ENCODE assay signal across 1 cellular context in genomic region chr16:66750279-66751134, GRCh38.
TF ChIP-seq lines count a peak whose summit lies in the region.

No MANE protein-coding gene starts in this region.

TF ChIP-seq in SK-N-SH, 30 proteins besides CTCF, POLR2A, EP300 and RAD21 (continued from another document):
- TF ChIP-seq IRF3 (IDR thresholded peaks at IDR 0.05; ENCODE audit: low read depth, low read length) (no peak), EZH2phosphoT487 (IDR thresholded peaks at IDR 0.05; ENCODE audit: borderline replicate concordance, low read depth) (no peak), TEAD4 (IDR thresholded peaks at IDR 0.05; ENCODE audit: borderline replicate concordance, insufficient read depth) (no peak), RXRA (IDR thresholded peaks at IDR 0.05; ENCODE audit: borderline replicate concordance, low read depth) (no peak), USF1 (IDR thresholded peaks at IDR 0.05; ENCODE audit: borderline replicate concordance, low read depth) (no peak), MXI1 (IDR thresholded peaks at IDR 0.05; ENCODE audit: low read depth, low read length) (no peak), FOXJ3 (CRISPR knock-in tag; IDR thresholded peaks at IDR 0.05) (no peak), ELF1 (IDR thresholded peaks at IDR 0.05) (no peak), NRF1 (IDR thresholded peaks at IDR 0.05; ENCODE audit: low read depth, low read length) (no peak), POLR2AphosphoS5 (IDR thresholded peaks at IDR 0.05; ENCODE audit: low read depth, low read length) (no peak), NFIC (IDR thresholded peaks at IDR 0.05; ENCODE audit: borderline replicate concordance) (no peak)
- TF ChIP-seq, protein P1, sequence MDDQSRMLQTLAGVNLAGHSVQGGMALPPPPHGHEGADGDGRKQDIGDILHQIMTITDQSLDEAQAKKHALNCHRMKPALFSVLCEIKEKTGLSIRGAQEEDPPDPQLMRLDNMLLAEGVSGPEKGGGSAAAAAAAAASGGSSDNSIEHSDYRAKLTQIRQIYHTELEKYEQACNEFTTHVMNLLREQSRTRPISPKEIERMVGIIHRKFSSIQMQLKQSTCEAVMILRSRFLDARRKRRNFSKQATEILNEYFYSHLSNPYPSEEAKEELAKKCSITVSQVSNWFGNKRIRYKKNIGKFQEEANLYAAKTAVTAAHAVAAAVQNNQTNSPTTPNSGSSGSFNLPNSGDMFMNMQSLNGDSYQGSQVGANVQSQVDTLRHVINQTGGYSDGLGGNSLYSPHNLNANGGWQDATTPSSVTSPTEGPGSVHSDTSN (IDR thresholded peaks at IDR 0.05): no peak
- TF ChIP-seq, protein P2, sequence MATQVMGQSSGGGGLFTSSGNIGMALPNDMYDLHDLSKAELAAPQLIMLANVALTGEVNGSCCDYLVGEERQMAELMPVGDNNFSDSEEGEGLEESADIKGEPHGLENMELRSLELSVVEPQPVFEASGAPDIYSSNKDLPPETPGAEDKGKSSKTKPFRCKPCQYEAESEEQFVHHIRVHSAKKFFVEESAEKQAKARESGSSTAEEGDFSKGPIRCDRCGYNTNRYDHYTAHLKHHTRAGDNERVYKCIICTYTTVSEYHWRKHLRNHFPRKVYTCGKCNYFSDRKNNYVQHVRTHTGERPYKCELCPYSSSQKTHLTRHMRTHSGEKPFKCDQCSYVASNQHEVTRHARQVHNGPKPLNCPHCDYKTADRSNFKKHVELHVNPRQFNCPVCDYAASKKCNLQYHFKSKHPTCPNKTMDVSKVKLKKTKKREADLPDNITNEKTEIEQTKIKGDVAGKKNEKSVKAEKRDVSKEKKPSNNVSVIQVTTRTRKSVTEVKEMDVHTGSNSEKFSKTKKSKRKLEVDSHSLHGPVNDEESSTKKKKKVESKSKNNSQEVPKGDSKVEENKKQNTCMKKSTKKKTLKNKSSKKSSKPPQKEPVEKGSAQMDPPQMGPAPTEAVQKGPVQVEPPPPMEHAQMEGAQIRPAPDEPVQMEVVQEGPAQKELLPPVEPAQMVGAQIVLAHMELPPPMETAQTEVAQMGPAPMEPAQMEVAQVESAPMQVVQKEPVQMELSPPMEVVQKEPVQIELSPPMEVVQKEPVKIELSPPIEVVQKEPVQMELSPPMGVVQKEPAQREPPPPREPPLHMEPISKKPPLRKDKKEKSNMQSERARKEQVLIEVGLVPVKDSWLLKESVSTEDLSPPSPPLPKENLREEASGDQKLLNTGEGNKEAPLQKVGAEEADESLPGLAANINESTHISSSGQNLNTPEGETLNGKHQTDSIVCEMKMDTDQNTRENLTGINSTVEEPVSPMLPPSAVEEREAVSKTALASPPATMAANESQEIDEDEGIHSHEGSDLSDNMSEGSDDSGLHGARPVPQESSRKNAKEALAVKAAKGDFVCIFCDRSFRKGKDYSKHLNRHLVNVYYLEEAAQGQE (IDR thresholded peaks at IDR 0.05; ENCODE audit: low read depth, low read length): no peak
